12 cellular contexts compared by ENCODE assay signal in the genomic region with DNA sequence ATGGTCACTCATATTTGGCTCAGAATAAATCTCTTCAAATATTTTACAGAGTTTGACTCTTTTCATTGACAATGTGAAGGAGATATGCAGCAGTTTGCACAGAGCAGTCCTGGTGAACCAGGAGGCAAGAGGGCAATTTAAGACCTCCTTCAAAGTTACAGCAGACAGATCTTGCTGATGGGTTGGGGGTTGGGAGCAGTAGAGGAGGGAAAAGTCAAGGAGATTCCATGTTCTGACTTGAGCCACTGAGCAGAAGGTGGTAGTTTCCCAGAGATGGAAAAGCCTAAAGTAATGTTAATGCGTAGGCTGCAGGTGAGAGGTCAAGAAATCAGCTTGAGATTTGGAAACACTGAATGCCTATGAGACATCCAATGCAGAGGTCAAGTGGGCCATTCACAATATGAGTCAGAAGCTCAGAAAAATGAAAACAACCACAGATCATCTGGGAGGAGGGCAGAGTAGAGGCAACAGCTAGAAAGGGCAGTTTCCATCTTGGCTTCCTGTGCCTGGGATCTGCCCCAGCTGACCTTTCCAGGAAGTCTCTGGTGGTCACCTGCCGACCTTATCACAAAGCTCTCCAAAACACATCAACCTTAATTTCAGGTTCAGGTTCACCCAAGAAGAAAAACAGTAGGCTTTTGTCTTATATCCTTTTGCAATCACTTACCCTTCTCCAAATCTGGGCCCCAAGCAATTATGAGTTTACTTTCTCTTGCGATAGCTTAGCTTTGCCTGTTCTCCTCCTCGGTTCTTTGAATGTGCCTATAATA.
DNase-seq lines count a peak whose midpoint lies in the region; ATAC-seq, FAIRE-seq and TF ChIP-seq lines count a peak whose summit lies in the region.
"Had no signal": no experiment of that assay in that cellular context is flagged by ENCODE, and none has a peak within 500 bp of the region (broad histone marks: within the 10 kb centered on the region; RNA-seq: fewer than 3 reads in every experiment).

No MANE protein-coding gene starts in this region.

- DNase-seq in GM04504 (ENCODE audit: low read depth) (peak; percentile 57), RCC 7860 (ENCODE audit: low spot score) (peak; percentile 49), fibroblast of peridontal ligament (ENCODE audit: extremely low read depth) (peak; percentile 78), sciatic nerve (ENCODE audit: low spot score) (no peak), NCI-H1417 treated with DMSO at 0.1 percent for 48 hours (lab: John Stamatoyannopoulos, UW) (no peak), aorta (no peak), coronary artery (ENCODE audit: low spot score) (no peak)
- DNase-seq: Caco-2; islet precursor cell; NCI-H345; stimulated activated CD4-positive, alpha-beta T cell treated with anti-CD3 and anti-CD28 coated beads, Interleukin-4, amount 100 ng/mL, for 4 hours had no signal

- no peaks in the 10 kb centered on the region for H3K36me3 ChIP-seq in aorta (ENCODE audit: control insufficient read depth in 1 of 2, insufficient read depth in 2 of 2, low read length in 1 of 2)

- 94 to 98% methylated on average over 4 of the region's 4 CpGs for WGBS in aorta, 2 donors

- peak; percentile 93 for ATAC-seq in sciatic nerve
- ATAC-seq in aorta (ENCODE audit: low FRiP score) = no peak
- ATAC-seq in GM18909 (IDR thresholded peaks at IDR 0.05; ENCODE audit: poor library complexity, unreplicated experiment) = no peak

- H3K27me3 ChIP-seq in aorta (ENCODE audit: control insufficient read depth in 1 of 2, insufficient read depth in 2 of 2, low read length in 1 of 2) = no peaks in the 10 kb centered on the region

- H3K4me3 ChIP-seq in aorta (ENCODE audit: low read length in 2 of 2) = no peak overlapping the region
- no peak overlapping the region for H3K4me3 ChIP-seq in coronary artery

- FAIRE-seq in RCC 7860 (lab: Jason Lieb, UNC) = peak; percentile 46

- intact Hi-C loops in sciatic nerve (cut with DNase I) = no loop called here
- intact Hi-C loops in aorta (cut with DNase I) = no loop called here

- H3K4me1 ChIP-seq in aorta (ENCODE audit: control insufficient read depth in 1 of 2, insufficient read depth in 2 of 2, low read length in 2 of 2) = peaks cover 0 to 8% of the 10 kb centered on the region in 2 donors
- H3K4me1 ChIP-seq: Caco-2 had no signal

- H3K9me3 ChIP-seq in aorta (ENCODE audit: control insufficient read depth, low read length) = peaks cover 2% of the 10 kb centered on the region

- H3K27ac ChIP-seq in aorta (ENCODE audit: low read depth in 1 of 2, low read length in 2 of 2) (no peak overlapping the region), coronary artery (no peak overlapping the region)

- no peak for TF ChIP-seq CTCF in coronary artery (IDR thresholded peaks at IDR 0.05)

Comparison
In these comparisons a context has a peak if more than half of its experiments do, and no peak if none do; other contexts are left out.
1. DNase-seq: peak in GM04504 (single experiment), RCC 7860 (single experiment) and fibroblast of peridontal ligament (single experiment); none in sciatic nerve (single experiment), NCI-H1417 treated with DMSO at 0.1 percent for 48 hours (single experiment), aorta (0 of 2) and coronary artery (single experiment).